ENCODE assay signal across 21 cellular contexts in genomic region chr10:92126100-92126650, GRCh38.
DNase-seq lines count a peak whose midpoint lies in the region; FAIRE-seq and TF ChIP-seq lines count a peak whose summit lies in the region.
"Had no signal": no experiment of that assay in that cellular context is flagged by ENCODE, and none has a peak within 500 bp of the region (broad histone marks: within the 10 kb centered on the region; RNA-seq: fewer than 3 reads in every experiment).

No MANE protein-coding gene starts in this region.

- peaks cover 68% of the 10 kb centered on the region for H3K4me1 Mint-ChIP-seq in Calu3 (ENCODE audit: low read depth, unreplicated experiment)
- H3K4me1 Mint-ChIP-seq: activated T-helper 17 cell treated with anti-CD3 and anti-CD28 coated beads, Interleukin-2, amount 50 U/mL, for 72 hours had no signal

- H3K4me3 Mint-ChIP-seq in Calu3 (ENCODE audit: low read depth, unreplicated experiment): no peak overlapping the region
- H3K4me3 Mint-ChIP-seq: activated T-helper 17 cell treated with anti-CD3 and anti-CD28 coated beads, Interleukin-2, amount 50 U/mL, for 72 hours; endodermal cell; stimulated activated naive CD8-positive, alpha-beta T cell treated with anti-CD3 and anti-CD28 coated beads, Interleukin-15, Interleukin-2, amounts not matched to agents 100 ng/mL and 50 ng/mL, for 24 hours; T-helper 2 cell treated with Interferon-gamma antibody and Interleukin-4, amounts not matched to agents 5 μg/mL and 100 μg/mL, for 36 hours had no signal

- no peaks in the 10 kb centered on the region for H3K27me3 Mint-ChIP-seq in Calu3 (ENCODE audit: unreplicated experiment)
- H3K27me3 Mint-ChIP-seq: activated T-helper 17 cell treated with anti-CD3 and anti-CD28 coated beads, Interleukin-2, amount 50 U/mL, for 72 hours; CD4-positive, alpha-beta memory T cell; stimulated activated naive CD8-positive, alpha-beta T cell treated with anti-CD3 and anti-CD28 coated beads, Interleukin-15, Interleukin-2, amounts not matched to agents 100 ng/mL and 50 ng/mL, for 24 hours had no signal

- POLR2A ChIA-PET in HEK293T (lab: Yijun Ruan, JAX): no interaction called here

- H3K27ac ChIP-seq in C4-2B: peak overlapping the region; percentile 96
- H3K27ac ChIP-seq: SJSA1 had no signal

- TF ChIP-seq CTCF in C4-2B (conservative IDR thresholded peaks at IDR 0.05): no peak
- no peak for TF ChIP-seq CTCF in choroid plexus epithelial cell (conservative IDR thresholded peaks at IDR 0.05; ENCODE audit: low read depth, low read length)
- no peak for TF ChIP-seq CTCF in Calu3 (IDR thresholded peaks at IDR 0.05; ENCODE audit: unreplicated experiment)

- no peaks in the 10 kb centered on the region for H3K36me3 Mint-ChIP-seq in Calu3 (ENCODE audit: insufficient read depth, unreplicated experiment)

- intact Hi-C loops in Calu3 (cut with micrococcal nuclease; ENCODE audit: unreplicated experiment): no loop called here

- H3K4me3 ChIP-seq in choroid plexus epithelial cell (ENCODE audit: low read depth, low read length): no peak overlapping the region
- H3K4me3 ChIP-seq: right lobe of liver, SJSA1 had no signal

- peak; percentile 92 for FAIRE-seq in RCC 7860 (lab: Jason Lieb, UNC)

- no TSS peak for BruUV-seq in Calu3 (replicated peaks; lab: Mats Ljungman, UMichigan)

- CTCF ChIA-PET in HEK293T (lab: Yijun Ruan, JAX) (interaction anchor here (0.9 kb wide), 1 partner anchor 14 kb away, joined by 6 read pairs; no protein-coding TSS in a partner anchor), Calu3 (lab: Charles Lee) (interaction anchor here (0.9 to 1.1 kb wide), 2 partner anchors 57 to 97 kb away, joined by 3 to 5 read pairs; no protein-coding TSS in a partner anchor)

- DNase-seq in RCC 7860 (ENCODE audit: low spot score): peak; percentile 79
- peak; percentile 38 for DNase-seq in choroid plexus epithelial cell (ENCODE audit: low read depth)
- DNase-seq in lung microvascular endothelial cell (ENCODE audit: low read depth in 2 of 2): peak; percentile 45 to 50
- DNase-seq in stimulated activated CD4-positive, alpha-beta T cell treated with anti-CD3 and anti-CD28 coated beads, Interleukin-2, amount 100 ng/mL, for 24 hours: no peak
- DNase-seq in HEK293T (ENCODE audit: extremely low spot score): no peak
- DNase-seq in SHP77 (lab: John Stamatoyannopoulos, UW): no peak
- DNase-seq in Calu3: no peak
- DNase-seq: activated CD4-positive, CD25-positive, alpha-beta regulatory T cell treated with anti-CD3 and anti-CD28 coated beads, Interleukin-2, amount 50 U/mL, for 72 hours; CD4-positive, alpha-beta memory T cell; DMS79; endodermal cell; foreskin melanocyte; GOT3; NCI-H1048; NCI-H524; right lobe of liver had no signal

- no peaks in the 10 kb centered on the region for H3K9me3 Mint-ChIP-seq in Calu3 (ENCODE audit: low read depth, unreplicated experiment)
- H3K9me3 Mint-ChIP-seq: activated T-helper 17 cell treated with anti-CD3 and anti-CD28 coated beads, Interleukin-2, amount 50 U/mL, for 72 hours; endodermal cell; stimulated activated naive CD8-positive, alpha-beta T cell treated with anti-CD3 and anti-CD28 coated beads, Interleukin-15, Interleukin-2, amounts not matched to agents 100 ng/mL and 50 ng/mL, for 24 hours; T-helper 2 cell treated with Interferon-gamma antibody and Interleukin-4, amounts not matched to agents 5 μg/mL and 100 μg/mL, for 36 hours had no signal

- no peak overlapping the region for H3K27ac Mint-ChIP-seq in Calu3 (ENCODE audit: unreplicated experiment)
- H3K27ac Mint-ChIP-seq: activated T-helper 17 cell treated with anti-CD3 and anti-CD28 coated beads, Interleukin-2, amount 50 U/mL, for 72 hours; CD4-positive, alpha-beta memory T cell; endodermal cell; stimulated activated naive CD8-positive, alpha-beta T cell treated with anti-CD3 and anti-CD28 coated beads, Interleukin-15, Interleukin-2, amounts not matched to agents 100 ng/mL and 50 ng/mL, for 24 hours; T-helper 2 cell treated with Interferon-gamma antibody and Interleukin-4, amounts not matched to agents 5 μg/mL and 100 μg/mL, for 36 hours had no signal

TF ChIP-seq in HEK293T, 16 proteins besides CTCF, POLR2A, EP300 and RAD21:
- TF ChIP-seq LEF1 (IDR thresholded peaks at IDR 0.05; ENCODE audit: borderline replicate concordance) (no peak), TARDBP (IDR thresholded peaks at IDR 0.05) (no peak), FOXK2 (IDR thresholded peaks at IDR 0.05) (no peak), CTBP1 (IDR thresholded peaks at IDR 0.05; ENCODE audit: borderline replicate concordance) (no peak), ZNF384 (IDR thresholded peaks at IDR 0.05) (no peak), FOXA1 (IDR thresholded peaks at IDR 0.05) (no peak), ARNT (IDR thresholded peaks at IDR 0.05) (no peak)
- TF ChIP-seq, protein P1, sequence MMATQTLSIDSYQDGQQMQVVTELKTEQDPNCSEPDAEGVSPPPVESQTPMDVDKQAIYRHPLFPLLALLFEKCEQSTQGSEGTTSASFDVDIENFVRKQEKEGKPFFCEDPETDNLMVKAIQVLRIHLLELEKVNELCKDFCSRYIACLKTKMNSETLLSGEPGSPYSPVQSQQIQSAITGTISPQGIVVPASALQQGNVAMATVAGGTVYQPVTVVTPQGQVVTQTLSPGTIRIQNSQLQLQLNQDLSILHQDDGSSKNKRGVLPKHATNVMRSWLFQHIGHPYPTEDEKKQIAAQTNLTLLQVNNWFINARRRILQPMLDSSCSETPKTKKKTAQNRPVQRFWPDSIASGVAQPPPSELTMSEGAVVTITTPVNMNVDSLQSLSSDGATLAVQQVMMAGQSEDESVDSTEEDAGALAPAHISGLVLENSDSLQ (IDR thresholded peaks at IDR 0.05): no peak

Comparison
In these comparisons a context has a peak if more than half of its experiments do, and no peak if none do; other contexts are left out.
1. DNase-seq: peak in RCC 7860 (single experiment), choroid plexus epithelial cell (single experiment) and lung microvascular endothelial cell (2 of 2); none in stimulated activated CD4-positive, alpha-beta T cell treated with anti-CD3 and anti-CD28 coated beads, Interleukin-2, amount 100 ng/mL, for 24 hours (0 of 2), HEK293T (single experiment), SHP77 (0 of 2) and Calu3 (single experiment).